ENCODE assay signal across 2 cellular contexts in genomic region chr7:99257675-99258074, GRCh38.
A peak's percentile ranks its signal among the peaks of the same experiment; 100 is the strongest.
TF ChIP-seq lines count a peak whose summit lies in the region.

No MANE protein-coding gene starts in this region.

TF ChIP-seq in WTC11, 78 proteins besides CTCF, POLR2A, EP300 and RAD21:
- no peak for TF ChIP-seq MXD4 (CRISPR knock-in tag; IDR thresholded peaks at IDR 0.05; ENCODE audit: borderline replicate concordance)
- TF ChIP-seq MAX (CRISPR knock-in tag; IDR thresholded peaks at IDR 0.05) = no peak
- TF ChIP-seq PREB (CRISPR knock-in tag; IDR thresholded peaks at IDR 0.05; ENCODE audit: borderline replicate concordance) = no peak
- 0 out of 2 replicates have a peak, but pooled peaks have one; percentile 30 for TF ChIP-seq ZNF121 (CRISPR knock-in tag; IDR thresholded peaks at IDR 0.05)
- no peak for TF ChIP-seq ZNF423 (CRISPR knock-in tag; IDR thresholded peaks at IDR 0.05)
- no peak for TF ChIP-seq NFE2L1 (CRISPR knock-in tag; IDR thresholded peaks at IDR 0.05)
TF ChIP-seq in WTC11: peak in this region for 1.

TF ChIP-seq in H1, 55 proteins besides CTCF, POLR2A, EP300 and RAD21:
- no peak for TF ChIP-seq MAFK (IDR thresholded peaks at IDR 0.05; ENCODE audit: low read depth, low read length)
- TF ChIP-seq SRF (IDR thresholded peaks at IDR 0.05; ENCODE audit: low read depth, low read length) = no peak
- no peak for TF ChIP-seq USF2 (IDR thresholded peaks at IDR 0.05; ENCODE audit: low read length)
- no peak for TF ChIP-seq EGR1 (IDR thresholded peaks at IDR 0.05; ENCODE audit: borderline replicate concordance, low read depth, low read length)
- no peak for TF ChIP-seq CHD2 (IDR thresholded peaks at IDR 0.05; ENCODE audit: low read length)
- no peak for TF ChIP-seq SP2 (IDR thresholded peaks at IDR 0.05; ENCODE audit: low read length)
- TF ChIP-seq JUN (IDR thresholded peaks at IDR 0.05; ENCODE audit: low read depth, low read length) = no peak
- TF ChIP-seq PHF8 (conservative IDR thresholded peaks at IDR 0.05; ENCODE audit: low read depth, low read length) = no peak
- no peak for TF ChIP-seq RNF2 (IDR thresholded peaks at IDR 0.05; ENCODE audit: borderline replicate concordance, low read depth, low read length, missing control alignments, poor library complexity, severe bottlenecking)
- TF ChIP-seq EZH2 (IDR thresholded peaks at IDR 0.05; ENCODE audit: low read depth, low read length, severe bottlenecking) = no peak
- no peak for TF ChIP-seq SIN3A (conservative IDR thresholded peaks at IDR 0.05 in 1 of 2, IDR thresholded peaks at IDR 0.05 in 1 of 2; ENCODE audit: low read depth in 1 of 2, low read length in 2 of 2)
- no peak for TF ChIP-seq ASH2L (IDR thresholded peaks at IDR 0.05; ENCODE audit: low read length)
- no peak for TF ChIP-seq BRCA1 (IDR thresholded peaks at IDR 0.05; ENCODE audit: low read depth, low read length)
- TF ChIP-seq SIRT6 (IDR thresholded peaks at IDR 0.05; ENCODE audit: low read length) = no peak
- no peak for TF ChIP-seq NANOG (IDR thresholded peaks at IDR 0.05; ENCODE audit: insufficient read depth, low read depth, low read length, poor library complexity, severe bottlenecking)
- no peak for TF ChIP-seq HDAC2 (IDR thresholded peaks at IDR 0.05; ENCODE audit: borderline replicate concordance in 1 of 2, low read depth in 2 of 2, low read length in 2 of 2)
- no peak for TF ChIP-seq SUZ12 (IDR thresholded peaks at IDR 0.05; ENCODE audit: low read length)
- no peak for TF ChIP-seq FOSL1 (IDR thresholded peaks at IDR 0.05; ENCODE audit: insufficient read depth, low read depth, low read length)
- no peak for TF ChIP-seq GTF2F1 (IDR thresholded peaks at IDR 0.05; ENCODE audit: borderline replicate concordance, low read depth, low read length)
